Comparison of ENCODE assay signal across 8 cellular contexts in genomic region chr19:18636183-18636968, GRCh38. TPM values are rescaled to one million over a fixed set of nuclear protein-coding genes. Genes with fewer than 3 reads are reported as not detected.
DNase-seq lines count a peak whose midpoint lies in the region; ATAC-seq and TF ChIP-seq lines count a peak whose summit lies in the region.

No MANE protein-coding gene starts in this region.

- no peak for TF ChIP-seq CTCF in OCI-LY3 (IDR thresholded peaks at IDR 0.05; ENCODE audit: low read depth, low read length)

- H3K4me3 ChIP-seq in HUES64 (ENCODE audit: low read length) (peak overlapping the region; percentile 89), OCI-LY3 (ENCODE audit: low read length) (peak overlapping the region; percentile 87), mononuclear cell (ENCODE audit: low read length) (peak overlapping the region; percentile 41)

- peaks cover 15% of the 10 kb centered on the region for H3K27me3 ChIP-seq in HUES64 (ENCODE audit: insufficient read depth, low read length)
- H3K27me3 ChIP-seq in OCI-LY3 (ENCODE audit: low read depth, low read length) = peaks cover 7% of the 10 kb centered on the region
- H3K27me3 ChIP-seq in mononuclear cell (ENCODE audit: insufficient read depth, low read length) = no peaks in the 10 kb centered on the region

- H2AFZ ChIP-seq in OCI-LY3 (ENCODE audit: low read depth, low read length) = peak overlapping the region; percentile 85

- H3K27ac ChIP-seq in HUES64 (ENCODE audit: low read depth, low read length) = no peak overlapping the region
- H3K27ac ChIP-seq in OCI-LY3 (ENCODE audit: low read length) = peak overlapping the region; percentile 26
- peak overlapping the region; percentile 59 for H3K27ac ChIP-seq in epithelial cell of prostate

- in situ Hi-C loops in Caki2 (cut with HindIII; ENCODE audit: low pct_unique_long_range_greater_than_20kb, low sequenced_read_pairs) = no loop called here

- H3K4me1 ChIP-seq in HUES64 (ENCODE audit: insufficient read depth, low read length) = peaks cover 4% of the 10 kb centered on the region; the same call in 1 of the 2 replicates
- peaks cover 15% of the 10 kb centered on the region for H3K4me1 ChIP-seq in OCI-LY3 (ENCODE audit: low read length)
- H3K4me1 ChIP-seq in mononuclear cell (ENCODE audit: insufficient read depth, low read length) = peaks cover 18% of the 10 kb centered on the region

- H3K36me3 ChIP-seq in HUES64 (ENCODE audit: insufficient read depth, low read length) (no peaks in the 10 kb centered on the region), OCI-LY3 (replicated peaks; ENCODE audit: low read depth, low read length) (no peaks in the 10 kb centered on the region)

- H3K4me2 ChIP-seq in OCI-LY3 (ENCODE audit: low read length) = peak overlapping the region; percentile 78

- H4K20me1 ChIP-seq in OCI-LY3 (ENCODE audit: insufficient read depth, low read length) = peaks cover 12% of the 10 kb centered on the region; the same call in 1 of the 2 replicates

- peaks cover 33% of the 10 kb centered on the region for H3K79me2 ChIP-seq in OCI-LY3 (ENCODE audit: low read length)

- WGBS in HUES64 = under 1% methylated on average over 43 of the region's 44 CpGs

- H3K9me3 ChIP-seq in HUES64 (ENCODE audit: insufficient read depth, low read depth, low read length) = no peaks in the 10 kb centered on the region
- no peaks in the 10 kb centered on the region for H3K9me3 ChIP-seq in OCI-LY3 (ENCODE audit: insufficient read depth, low read length)
- no peaks in the 10 kb centered on the region for H3K9me3 ChIP-seq in mononuclear cell (ENCODE audit: low read depth, low read length)

- H3K9ac ChIP-seq in HUES64 (ENCODE audit: low read depth, low read length) (no peak overlapping the region), OCI-LY3 (ENCODE audit: low read length) (peak overlapping the region; percentile 49)

- peak; percentile 70 for ATAC-seq in GM21526 (IDR thresholded peaks at IDR 0.05; ENCODE audit: low FRiP score, unreplicated experiment)

- DNase-seq in Caki2 (ENCODE audit: low read depth) = peak; percentile 100
- DNase-seq in activated T-cell treated with anti-CD3 and anti-CD28 coated beads for 24 hours (ENCODE audit: low read depth) = peak; percentile 99
- DNase-seq in epithelial cell of prostate (ENCODE audit: low read depth, low spot score) = peak; percentile 88
- DNase-seq in stimulated activated CD8-positive, alpha-beta memory T cell treated with anti-CD3 and anti-CD28 coated beads, Interleukin-2, amount 100 ng/mL, for 1 hour (ENCODE audit: low read depth in 2 of 2) = peak; percentile 99 to 100

RNA-seq across cellular contexts. Expression of gene KLHL26, which starts 0.5 kb away (rescaled TPM):
- 4.1 and 11.2 TPM in 2 replicates for total RNA-seq in Caki2 (2014; rRNA removed; shearing (Covaris generic); ENCODE audit: low replicate concordance)
- 4.2 TPM for polyA plus RNA-seq in HUES64 (2013, experiment 1 of 2)
- 4.1 TPM for polyA plus RNA-seq in HUES64 (2013, experiment 2 of 2)
- total RNA-seq in mononuclear cell = 8.0 TPM

RNA-seq across cellular contexts. Expression of gene TMEM59L, which starts 23.7 kb away (rescaled TPM):
- 0.14 and 0.90 TPM in 2 replicates for total RNA-seq in Caki2 (2014; rRNA removed; shearing (Covaris generic); ENCODE audit: low replicate concordance)
- 3.7 TPM for polyA plus RNA-seq in HUES64 (2013, experiment 1 of 2)
- polyA plus RNA-seq in HUES64 (2013, experiment 2 of 2) = 4.8 TPM
- total RNA-seq in mononuclear cell = not detected

RNA-seq across cellular contexts. Expression of gene CRLF1, which starts 29.8 kb away (rescaled TPM):
- 9.8 and 51.0 TPM in 2 replicates for total RNA-seq in Caki2 (2014; rRNA removed; shearing (Covaris generic); ENCODE audit: low replicate concordance)
- polyA plus RNA-seq in HUES64 (2013, experiment 1 of 2) = 4.2 TPM
- polyA plus RNA-seq in HUES64 (2013, experiment 2 of 2) = 8.9 TPM
- total RNA-seq in mononuclear cell = 0.21 TPM

RNA-seq across cellular contexts. Expression of gene CRTC1, which starts 47.1 kb away (rescaled TPM):
- total RNA-seq in Caki2 (2014; rRNA removed; shearing (Covaris generic); ENCODE audit: low replicate concordance) = 1.6 and 4.5 TPM in 2 replicates
- 9.8 TPM for polyA plus RNA-seq in HUES64 (2013, experiment 1 of 2)
- polyA plus RNA-seq in HUES64 (2013, experiment 2 of 2) = 9.7 TPM
- 4.3 TPM for total RNA-seq in mononuclear cell

RNA-seq across cellular contexts. Expression of gene REX1BD, which starts 47.8 kb away (rescaled TPM):
- 189 and 207 TPM in 2 replicates for total RNA-seq in Caki2 (2014; rRNA removed; shearing (Covaris generic); ENCODE audit: low replicate concordance)
- polyA plus RNA-seq in HUES64 (2013, experiment 1 of 2) = 52.1 TPM
- polyA plus RNA-seq in HUES64 (2013, experiment 2 of 2) = 45.2 TPM
- total RNA-seq in mononuclear cell = 48.7 TPM
